In the genomic region with DNA sequence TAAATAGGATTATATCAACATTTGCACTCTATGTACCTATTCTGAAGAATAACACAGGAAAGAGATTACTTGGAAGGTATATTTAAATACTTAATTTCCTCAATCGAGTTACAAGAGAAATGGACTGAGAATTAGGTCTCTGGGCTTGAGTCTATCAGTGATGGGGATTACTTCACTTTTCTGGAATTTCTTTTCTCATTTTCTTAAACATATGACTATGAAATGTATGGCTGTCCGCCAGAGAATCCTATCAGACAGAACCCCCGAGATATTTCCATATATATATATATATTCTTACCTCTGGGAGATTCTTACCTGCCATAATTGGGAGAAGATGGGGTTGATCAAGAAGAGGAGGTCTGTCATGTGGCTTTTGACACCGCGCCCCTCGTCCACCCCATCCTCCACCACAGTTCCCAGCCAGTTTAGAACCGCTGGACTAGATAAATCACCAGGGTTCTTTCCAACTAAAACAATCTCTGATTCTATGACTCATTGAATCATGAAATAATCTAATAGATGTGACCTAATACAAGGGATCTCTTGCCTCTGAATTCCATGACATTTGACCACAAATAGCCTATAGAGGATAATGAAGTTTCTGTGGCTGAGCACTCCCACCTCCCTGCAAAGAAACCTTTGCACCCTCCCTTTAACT, we compare ENCODE assay signal across 18 cellular contexts.
DNase-seq lines count a peak whose midpoint lies in the region; TF ChIP-seq lines count a peak whose summit lies in the region.
"Had no signal": no experiment of that assay in that cellular context is flagged by ENCODE, and none has a peak within 500 bp of the region (broad histone marks: within the 10 kb centered on the region; RNA-seq: fewer than 3 reads in every experiment).

No MANE protein-coding gene starts in this region.

- peaks cover 3% of the 10 kb centered on the region for H3K9me3 Mint-ChIP-seq in activated T-helper 2 cell treated with anti-CD3 and anti-CD28 coated beads, Interferon-gamma antibody, Interleukin-2, Interleukin-4, amounts not matched to agents 10 μg/mL and 5 μg/mL and 100 μg/mL, durations not matched to agents 14 hours and 24 hours and 36 hours

- H3K4me3 ChIP-seq in fibroblast of the aortic adventitia (ENCODE audit: low read depth, low read length): no peak overlapping the region
- H3K4me3 ChIP-seq: body of pancreas had no signal

- no peaks in the 10 kb centered on the region for H3K36me3 Mint-ChIP-seq in activated T-helper 2 cell treated with anti-CD3 and anti-CD28 coated beads, Interferon-gamma antibody, Interleukin-2, Interleukin-4, amounts not matched to agents 10 μg/mL and 5 μg/mL and 100 μg/mL, durations not matched to agents 14 hours and 24 hours and 36 hours (ENCODE audit: low read depth)

- H3K27me3 Mint-ChIP-seq in activated T-helper 2 cell treated with anti-CD3 and anti-CD28 coated beads, Interferon-gamma antibody, Interleukin-2, Interleukin-4, amounts not matched to agents 10 μg/mL and 5 μg/mL and 100 μg/mL, durations not matched to agents 14 hours and 24 hours and 36 hours (ENCODE audit: low read depth): peaks cover 24% of the 10 kb centered on the region

- no peak for TF ChIP-seq CTCF in fibroblast of the aortic adventitia (IDR thresholded peaks at IDR 0.05; ENCODE audit: insufficient read depth, low read length)

- H3K4me3 Mint-ChIP-seq in activated T-helper 2 cell treated with anti-CD3 and anti-CD28 coated beads, Interferon-gamma antibody, Interleukin-2, Interleukin-4, amounts not matched to agents 10 μg/mL and 5 μg/mL and 100 μg/mL, durations not matched to agents 14 hours and 24 hours and 36 hours (ENCODE audit: low read depth): no peak overlapping the region
- H3K4me3 Mint-ChIP-seq: stimulated activated naive CD8-positive, alpha-beta T cell treated with anti-CD3 and anti-CD28 coated beads, Interleukin-15, amount 100 ng/mL, for 72 hours; T-helper 1 cell treated with Interleukin-12 subunit alpha and Interleukin-12 subunit beta and Interleukin-4 antibody, amounts not matched to agents 30 μg/mL and 1 μg/mL, for 36 hours had no signal

- H3K4me1 Mint-ChIP-seq in activated T-helper 2 cell treated with anti-CD3 and anti-CD28 coated beads, Interferon-gamma antibody, Interleukin-2, Interleukin-4, amounts not matched to agents 10 μg/mL and 5 μg/mL and 100 μg/mL, durations not matched to agents 14 hours and 24 hours and 36 hours (ENCODE audit: low read depth): no peaks in the 10 kb centered on the region
- H3K4me1 Mint-ChIP-seq: stimulated activated naive CD8-positive, alpha-beta T cell treated with anti-CD3 and anti-CD28 coated beads, Interleukin-15, amount 100 ng/mL, for 72 hours had no signal

- DNase-seq in EH (ENCODE audit: low read depth) (peak; percentile 44), SW480 (ENCODE audit: low spot score) (peak; percentile 3), fibroblast of the aortic adventitia (ENCODE audit: low read depth) (peak; percentile 87), renal cortical epithelial cell (ENCODE audit: low read depth) (peak; percentile 23), NCI-H1436 (lab: John Stamatoyannopoulos, UW) (no peak), NCI-H69 (lab: John Stamatoyannopoulos, UW) (no peak), NCI-H2107 treated with DMSO at 0.1 percent for 48 hours (lab: John Stamatoyannopoulos, UW; ENCODE audit: unreplicated experiment) (no peak)
- no peak for DNase-seq in activated T-helper 2 cell treated with anti-CD3 and anti-CD28 coated beads, Interferon-gamma antibody, Interleukin-2, Interleukin-4, amounts not matched to agents 10 μg/mL and 5 μg/mL and 100 μg/mL, durations not matched to agents 14 hours and 24 hours and 36 hours (ENCODE audit: low spot score)
- DNase-seq: activated CD4-positive, CD25-positive, alpha-beta regulatory T cell; activated gamma-delta T cell; body of pancreas; islet precursor cell; NCI-H1694 treated with DMSO at 0.1 percent for 48 hours; NCI-H524; RPMI8226; stimulated activated CD4-positive, alpha-beta T cell treated with anti-CD3 and anti-CD28 coated beads, Interleukin-12 subunit alpha, Interleukin-12 subunit beta, amount 100 ng/mL, for 4 hours; stimulated activated naive CD8-positive, alpha-beta T cell treated with anti-CD3 and anti-CD28 coated beads, Interleukin-15, amount 100 ng/mL, for 72 hours had no signal

- H3K27ac Mint-ChIP-seq in activated T-helper 2 cell treated with anti-CD3 and anti-CD28 coated beads, Interferon-gamma antibody, Interleukin-2, Interleukin-4, amounts not matched to agents 10 μg/mL and 5 μg/mL and 100 μg/mL, durations not matched to agents 14 hours and 24 hours and 36 hours: no peak overlapping the region
- H3K27ac Mint-ChIP-seq: stimulated activated naive CD8-positive, alpha-beta T cell treated with anti-CD3 and anti-CD28 coated beads, Interleukin-15, amount 100 ng/mL, for 72 hours; T-helper 1 cell treated with Interleukin-12 subunit alpha and Interleukin-12 subunit beta and Interleukin-4 antibody, amounts not matched to agents 30 μg/mL and 1 μg/mL, for 36 hours had no signal

- intact Hi-C loops in activated T-helper 2 cell treated with anti-CD3 and anti-CD28 coated beads, Interferon-gamma antibody, Interleukin-2, Interleukin-4, amounts not matched to agents 10 μg/mL and 5 μg/mL and 100 μg/mL, durations not matched to agents 14 hours and 24 hours and 36 hours (cut with micrococcal nuclease): no loop called here

Comparison
In these comparisons a context has a peak if more than half of its experiments do, and no peak if none do; other contexts are left out.
1. DNase-seq: peak in EH (single experiment), SW480 (single experiment), fibroblast of the aortic adventitia (single experiment) and renal cortical epithelial cell (single experiment); none in activated T-helper 2 cell treated with anti-CD3 and anti-CD28 coated beads, Interferon-gamma antibody, Interleukin-2, Interleukin-4, amounts not matched to agents 10 μg/mL and 5 μg/mL and 100 μg/mL, durations not matched to agents 14 hours and 24 hours and 36 hours (single experiment), NCI-H1436 (single experiment), NCI-H69 (single experiment) and NCI-H2107 treated with DMSO at 0.1 percent for 48 hours (single experiment).